In genomic region chr9:8486095-8486494, GRCh38 we compare ENCODE assay signal across 1 cellular context.
TF ChIP-seq lines count a peak whose summit lies in the region.

No MANE protein-coding gene starts in this region.

TF ChIP-seq in GM23338, 12 proteins besides CTCF, POLR2A, EP300 and RAD21 (continued from another document):
- no peak for TF ChIP-seq ZNF462 (CRISPR knock-in tag; IDR thresholded peaks at IDR 0.05)
- TF ChIP-seq CREB1 (CRISPR knock-in tag; IDR thresholded peaks at IDR 0.05; ENCODE audit: low read depth), result no peak
- no peak for TF ChIP-seq REST (IDR thresholded peaks at IDR 0.05; ENCODE audit: unreplicated experiment)
- TF ChIP-seq POLR2AphosphoS5 (IDR thresholded peaks at IDR 0.05; ENCODE audit: low read depth), result no peak
- TF ChIP-seq STAT1 (IDR thresholded peaks at IDR 0.05; ENCODE audit: unreplicated experiment), result no peak
- no peak for TF ChIP-seq EZH2phosphoT487 (IDR thresholded peaks at IDR 0.05; ENCODE audit: unreplicated experiment)
TF ChIP-seq in GM23338: peak in this region for 0.
